ENCODE assay signal across 1 cellular context in the genomic region with DNA sequence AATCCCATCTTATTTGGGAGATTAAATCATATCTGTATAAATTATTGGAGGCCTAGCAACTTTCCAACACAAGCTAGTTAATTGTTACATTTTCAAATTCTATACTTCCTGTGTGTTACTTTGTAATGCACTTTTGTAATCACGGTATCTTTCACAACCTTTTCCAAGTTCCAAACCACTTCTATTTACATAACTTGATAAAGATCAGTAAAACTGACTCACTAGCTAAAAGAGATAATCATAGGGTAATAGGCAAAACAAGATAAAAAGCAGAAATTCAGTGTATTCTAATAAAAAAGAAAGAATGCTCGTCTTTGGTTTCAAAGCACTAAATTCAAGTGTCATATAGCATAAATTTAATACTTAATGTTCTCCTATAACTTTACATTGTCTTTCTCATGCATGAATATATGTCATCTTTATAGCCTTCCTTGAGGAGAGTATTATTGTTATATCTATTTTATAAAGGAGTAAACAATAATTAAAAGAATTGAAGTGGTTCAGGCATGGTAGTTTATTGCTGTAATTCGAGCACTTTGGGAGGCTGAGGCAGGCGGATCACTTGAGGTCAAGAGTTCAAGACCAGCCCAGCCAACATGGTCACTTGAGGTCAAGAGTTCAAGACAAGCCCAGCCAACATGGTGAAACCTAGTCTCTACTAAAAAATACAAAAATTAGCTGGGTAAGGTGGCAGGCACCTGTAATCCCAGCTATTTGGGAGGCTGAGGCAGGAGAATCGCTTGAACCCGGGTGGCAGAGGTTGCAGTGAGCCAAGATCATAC.
TF ChIP-seq lines count a peak whose summit lies in the region.

No MANE protein-coding gene starts in this region.

TF ChIP-seq in HEK293, 187 proteins besides CTCF, POLR2A, EP300 and RAD21 (continued from another document):
- TF ChIP-seq, protein P1, sequence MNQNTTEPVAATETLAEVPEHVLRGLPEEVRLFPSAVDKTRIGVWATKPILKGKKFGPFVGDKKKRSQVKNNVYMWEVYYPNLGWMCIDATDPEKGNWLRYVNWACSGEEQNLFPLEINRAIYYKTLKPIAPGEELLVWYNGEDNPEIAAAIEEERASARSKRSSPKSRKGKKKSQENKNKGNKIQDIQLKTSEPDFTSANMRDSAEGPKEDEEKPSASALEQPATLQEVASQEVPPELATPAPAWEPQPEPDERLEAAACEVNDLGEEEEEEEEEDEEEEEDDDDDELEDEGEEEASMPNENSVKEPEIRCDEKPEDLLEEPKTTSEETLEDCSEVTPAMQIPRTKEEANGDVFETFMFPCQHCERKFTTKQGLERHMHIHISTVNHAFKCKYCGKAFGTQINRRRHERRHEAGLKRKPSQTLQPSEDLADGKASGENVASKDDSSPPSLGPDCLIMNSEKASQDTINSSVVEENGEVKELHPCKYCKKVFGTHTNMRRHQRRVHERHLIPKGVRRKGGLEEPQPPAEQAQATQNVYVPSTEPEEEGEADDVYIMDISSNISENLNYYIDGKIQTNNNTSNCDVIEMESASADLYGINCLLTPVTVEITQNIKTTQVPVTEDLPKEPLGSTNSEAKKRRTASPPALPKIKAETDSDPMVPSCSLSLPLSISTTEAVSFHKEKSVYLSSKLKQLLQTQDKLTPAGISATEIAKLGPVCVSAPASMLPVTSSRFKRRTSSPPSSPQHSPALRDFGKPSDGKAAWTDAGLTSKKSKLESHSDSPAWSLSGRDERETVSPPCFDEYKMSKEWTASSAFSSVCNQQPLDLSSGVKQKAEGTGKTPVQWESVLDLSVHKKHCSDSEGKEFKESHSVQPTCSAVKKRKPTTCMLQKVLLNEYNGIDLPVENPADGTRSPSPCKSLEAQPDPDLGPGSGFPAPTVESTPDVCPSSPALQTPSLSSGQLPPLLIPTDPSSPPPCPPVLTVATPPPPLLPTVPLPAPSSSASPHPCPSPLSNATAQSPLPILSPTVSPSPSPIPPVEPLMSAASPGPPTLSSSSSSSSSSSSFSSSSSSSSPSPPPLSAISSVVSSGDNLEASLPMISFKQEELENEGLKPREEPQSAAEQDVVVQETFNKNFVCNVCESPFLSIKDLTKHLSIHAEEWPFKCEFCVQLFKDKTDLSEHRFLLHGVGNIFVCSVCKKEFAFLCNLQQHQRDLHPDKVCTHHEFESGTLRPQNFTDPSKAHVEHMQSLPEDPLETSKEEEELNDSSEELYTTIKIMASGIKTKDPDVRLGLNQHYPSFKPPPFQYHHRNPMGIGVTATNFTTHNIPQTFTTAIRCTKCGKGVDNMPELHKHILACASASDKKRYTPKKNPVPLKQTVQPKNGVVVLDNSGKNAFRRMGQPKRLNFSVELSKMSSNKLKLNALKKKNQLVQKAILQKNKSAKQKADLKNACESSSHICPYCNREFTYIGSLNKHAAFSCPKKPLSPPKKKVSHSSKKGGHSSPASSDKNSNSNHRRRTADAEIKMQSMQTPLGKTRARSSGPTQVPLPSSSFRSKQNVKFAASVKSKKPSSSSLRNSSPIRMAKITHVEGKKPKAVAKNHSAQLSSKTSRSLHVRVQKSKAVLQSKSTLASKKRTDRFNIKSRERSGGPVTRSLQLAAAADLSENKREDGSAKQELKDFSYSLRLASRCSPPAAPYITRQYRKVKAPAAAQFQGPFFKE (tag by site-specific recombination; IDR thresholded peaks at IDR 0.05; ENCODE audit: borderline replicate concordance) = no peak
- 0 out of 2 replicates have a peak, but pooled peaks have one; percentile 15 for TF ChIP-seq FEZF1 (tag by site-specific recombination; IDR thresholded peaks at IDR 0.05)
- peak; percentile 21; the same call in 1 of the 2 replicates for TF ChIP-seq OSR2 (tag by site-specific recombination; IDR thresholded peaks at IDR 0.05)
- TF ChIP-seq TCF7L2 (IDR thresholded peaks at IDR 0.05; ENCODE audit: borderline replicate concordance, low read depth, low read length) = peak; percentile 41; the same call in 1 of the 2 replicates
- 0 out of 2 replicates have a peak, but pooled peaks have one; percentile 23 for TF ChIP-seq ZNF843 (tag by site-specific recombination; IDR thresholded peaks at IDR 0.05)
- TF ChIP-seq, protein P2, sequence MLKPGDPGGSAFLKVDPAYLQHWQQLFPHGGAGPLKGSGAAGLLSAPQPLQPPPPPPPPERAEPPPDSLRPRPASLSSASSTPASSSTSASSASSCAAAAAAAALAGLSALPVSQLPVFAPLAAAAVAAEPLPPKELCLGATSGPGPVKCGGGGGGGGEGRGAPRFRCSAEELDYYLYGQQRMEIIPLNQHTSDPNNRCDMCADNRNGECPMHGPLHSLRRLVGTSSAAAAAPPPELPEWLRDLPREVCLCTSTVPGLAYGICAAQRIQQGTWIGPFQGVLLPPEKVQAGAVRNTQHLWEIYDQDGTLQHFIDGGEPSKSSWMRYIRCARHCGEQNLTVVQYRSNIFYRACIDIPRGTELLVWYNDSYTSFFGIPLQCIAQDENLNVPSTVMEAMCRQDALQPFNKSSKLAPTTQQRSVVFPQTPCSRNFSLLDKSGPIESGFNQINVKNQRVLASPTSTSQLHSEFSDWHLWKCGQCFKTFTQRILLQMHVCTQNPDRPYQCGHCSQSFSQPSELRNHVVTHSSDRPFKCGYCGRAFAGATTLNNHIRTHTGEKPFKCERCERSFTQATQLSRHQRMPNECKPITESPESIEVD (tag by site-specific recombination; IDR thresholded peaks at IDR 0.05) = peak; percentile 53
- TF ChIP-seq, protein P3, sequence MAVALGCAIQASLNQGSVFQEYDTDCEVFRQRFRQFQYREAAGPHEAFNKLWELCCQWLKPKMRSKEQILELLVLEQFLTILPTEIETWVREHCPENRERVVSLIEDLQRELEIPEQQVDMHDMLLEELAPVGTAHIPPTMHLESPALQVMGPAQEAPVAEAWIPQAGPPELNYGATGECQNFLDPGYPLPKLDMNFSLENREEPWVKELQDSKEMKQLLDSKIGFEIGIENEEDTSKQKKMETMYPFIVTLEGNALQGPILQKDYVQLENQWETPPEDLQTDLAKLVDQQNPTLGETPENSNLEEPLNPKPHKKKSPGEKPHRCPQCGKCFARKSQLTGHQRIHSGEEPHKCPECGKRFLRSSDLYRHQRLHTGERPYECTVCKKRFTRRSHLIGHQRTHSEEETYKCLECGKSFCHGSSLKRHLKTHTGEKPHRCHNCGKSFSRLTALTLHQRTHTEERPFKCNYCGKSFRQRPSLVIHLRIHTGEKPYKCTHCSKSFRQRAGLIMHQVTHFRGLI (tag by site-specific recombination; IDR thresholded peaks at IDR 0.05) = peak; percentile 24; the same call in 1 of the 2 replicates
- TF ChIP-seq, protein P4, sequence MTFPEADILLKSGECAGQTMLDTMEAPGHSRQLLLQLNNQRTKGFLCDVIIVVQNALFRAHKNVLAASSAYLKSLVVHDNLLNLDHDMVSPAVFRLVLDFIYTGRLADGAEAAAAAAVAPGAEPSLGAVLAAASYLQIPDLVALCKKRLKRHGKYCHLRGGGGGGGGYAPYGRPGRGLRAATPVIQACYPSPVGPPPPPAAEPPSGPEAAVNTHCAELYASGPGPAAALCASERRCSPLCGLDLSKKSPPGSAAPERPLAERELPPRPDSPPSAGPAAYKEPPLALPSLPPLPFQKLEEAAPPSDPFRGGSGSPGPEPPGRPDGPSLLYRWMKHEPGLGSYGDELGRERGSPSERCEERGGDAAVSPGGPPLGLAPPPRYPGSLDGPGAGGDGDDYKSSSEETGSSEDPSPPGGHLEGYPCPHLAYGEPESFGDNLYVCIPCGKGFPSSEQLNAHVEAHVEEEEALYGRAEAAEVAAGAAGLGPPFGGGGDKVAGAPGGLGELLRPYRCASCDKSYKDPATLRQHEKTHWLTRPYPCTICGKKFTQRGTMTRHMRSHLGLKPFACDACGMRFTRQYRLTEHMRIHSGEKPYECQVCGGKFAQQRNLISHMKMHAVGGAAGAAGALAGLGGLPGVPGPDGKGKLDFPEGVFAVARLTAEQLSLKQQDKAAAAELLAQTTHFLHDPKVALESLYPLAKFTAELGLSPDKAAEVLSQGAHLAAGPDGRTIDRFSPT (tag by site-specific recombination; IDR thresholded peaks at IDR 0.05) = peak; percentile 52
- TF ChIP-seq SP7 (tag by site-specific recombination; IDR thresholded peaks at IDR 0.05) = peak; percentile 95
